11 cellular contexts compared by ENCODE assay signal in the genomic region with DNA sequence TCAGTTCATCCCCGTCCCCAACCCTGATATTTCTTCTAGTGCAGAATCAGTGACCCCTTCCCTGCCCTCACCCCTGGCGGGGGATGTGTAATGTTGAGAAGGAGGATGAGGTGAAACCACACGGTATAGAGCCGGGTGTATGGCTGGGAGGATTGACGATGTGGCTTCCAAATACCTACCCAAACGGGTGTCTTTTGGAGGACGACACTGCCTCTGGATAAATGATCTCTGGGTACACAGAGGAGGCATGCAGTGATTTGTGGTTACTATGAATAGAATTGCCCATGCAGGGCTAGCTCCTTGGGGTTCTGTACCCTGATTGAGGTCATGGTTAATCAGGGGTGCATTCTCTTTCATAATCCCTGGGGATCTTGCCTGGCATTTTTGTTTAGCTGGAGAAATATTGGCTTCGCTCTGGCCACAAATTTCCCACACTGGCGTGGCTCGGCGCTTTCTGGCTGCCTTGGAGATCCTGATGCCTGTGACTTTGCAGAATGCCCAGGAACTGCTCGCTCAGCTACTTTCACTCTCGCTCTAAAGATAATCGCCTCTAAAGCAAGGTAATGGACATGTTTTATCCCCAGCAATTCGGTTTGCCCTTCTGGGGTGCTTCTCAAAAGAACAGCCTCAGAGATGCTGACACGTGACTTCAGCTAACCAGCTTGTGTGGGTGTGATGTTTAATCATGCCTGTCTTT.
DNase-seq lines count a peak whose midpoint lies in the region; ATAC-seq, FAIRE-seq and TF ChIP-seq lines count a peak whose summit lies in the region.
"Had no signal": no experiment of that assay in that cellular context is flagged by ENCODE, and none has a peak within 500 bp of the region (broad histone marks: within the 10 kb centered on the region; RNA-seq: fewer than 3 reads in every experiment).

No MANE protein-coding gene starts in this region.

- BruUV-seq in OCI-LY7 (replicated peaks; lab: Mats Ljungman, UMichigan) = no TSS peak

- TF ChIP-seq POLR2A in GM12892 (IDR thresholded peaks at IDR 0.05; ENCODE audit: low read depth, low read length) (no peak), esophagus squamous epithelium (IDR thresholded peaks at IDR 0.05) (no peak), esophagus muscularis mucosa (IDR thresholded peaks at IDR 0.05; ENCODE audit: low read depth) (no peak)

- POLR2A ChIA-PET in OCI-LY7 (lab: Charles Lee) = interaction anchor here (0.9 to 1.0 kb wide), 2 partner anchors 40 to 61 kb away, joined by 3 to 4 read pairs; no protein-coding TSS in a partner anchor

- DNase-seq in GM12892 (ENCODE audit: insufficient read length) (no peak), OCI-LY7 (ENCODE audit: low spot score) (no peak), esophagus squamous epithelium (lab: John Stamatoyannopoulos, UW) (no peak), osteoblast (ENCODE audit: insufficient read length, low spot score, missing footprints) (no peak), activated gamma-delta T cell treated with Interleukin-2 at 50 U/mL for 16 hours (no peak), dermis blood vessel endothelial cell (no peak), esophagus muscularis mucosa (ENCODE audit: extremely low spot score) (no peak)
- no peak for DNase-seq in activated naive CD8-positive, alpha-beta T cell treated with anti-CD3 and anti-CD28 coated beads, Interleukin-2, amount 50 U/mL, for 24 hours
- DNase-seq: foreskin fibroblast, NCI-H2171 treated with DMSO at 0.1 percent for 48 hours had no signal

- H3K9me2 ChIP-seq in OCI-LY7 (ENCODE audit: insufficient read depth, low read length) = no peaks in the 10 kb centered on the region

- CTCF ChIA-PET in OCI-LY7 (lab: Charles Lee; ENCODE audit: unreplicated experiment) = no interaction called here

- intact Hi-C loops in OCI-LY7 (cut with micrococcal nuclease; ENCODE audit: unreplicated experiment) = no loop called here
- intact Hi-C loops in esophagus squamous epithelium (cut with DNase I) = no loop called here
- intact Hi-C loops in esophagus muscularis mucosa (cut with DNase I) = no loop called here

- H4K20me1 ChIP-seq in OCI-LY7 (ENCODE audit: insufficient read depth, low read length) (no peaks in the 10 kb centered on the region), osteoblast (ENCODE audit: insufficient read depth, low read length) (no peaks in the 10 kb centered on the region)

- TF ChIP-seq EP300 in esophagus muscularis mucosa (IDR thresholded peaks at IDR 0.05) = no peak

- peaks cover 2% of the 10 kb centered on the region for H3K4me1 Mint-ChIP-seq in activated naive CD8-positive, alpha-beta T cell treated with anti-CD3 and anti-CD28 coated beads, Interleukin-2, amount 50 U/mL, for 24 hours

- no peaks in the 10 kb centered on the region for H3K9me3 ChIP-seq in OCI-LY7 (ENCODE audit: low read length)
- no peaks in the 10 kb centered on the region for H3K9me3 ChIP-seq in esophagus squamous epithelium
- no peaks in the 10 kb centered on the region for H3K9me3 ChIP-seq in osteoblast (ENCODE audit: low read depth, low read length)
- H3K9me3 ChIP-seq in esophagus muscularis mucosa = no peaks in the 10 kb centered on the region

- peaks cover 35% of the 10 kb centered on the region for H3K27me3 Mint-ChIP-seq in activated naive CD8-positive, alpha-beta T cell treated with anti-CD3 and anti-CD28 coated beads, Interleukin-2, amount 50 U/mL, for 24 hours

- peaks cover 8% of the 10 kb centered on the region for H3K4me1 ChIP-seq in OCI-LY7 (ENCODE audit: insufficient read depth, low read length, poor library complexity, severe bottlenecking)
- peaks cover 0 to 6% (median 0%) of the 10 kb centered on the region in 3 donors for H3K4me1 ChIP-seq in esophagus squamous epithelium
- peaks cover 7% of the 10 kb centered on the region for H3K4me1 ChIP-seq in osteoblast (ENCODE audit: insufficient read depth, low read length)
- peaks cover 0 to 22% (median 0%) of the 10 kb centered on the region in 4 donors for H3K4me1 ChIP-seq in esophagus muscularis mucosa

- WGBS in esophagus squamous epithelium, 2 donors = 50 to 58% methylated on average over 14 to 16 of the region's 16 CpGs
- 75% methylated on average over 16 of the region's 16 CpGs for WGBS in esophagus muscularis mucosa

- no peaks in the 10 kb centered on the region for H3K79me2 ChIP-seq in OCI-LY7 (ENCODE audit: insufficient read depth, low read depth, low read length)
- H3K79me2 ChIP-seq in osteoblast (ENCODE audit: insufficient read depth, low read length) = no peaks in the 10 kb centered on the region

- no peak overlapping the region for H3K27ac Mint-ChIP-seq in activated naive CD8-positive, alpha-beta T cell treated with anti-CD3 and anti-CD28 coated beads, Interleukin-2, amount 50 U/mL, for 24 hours

- peak overlapping the region; percentile 27 for H3K4me3 ChIP-seq in OCI-LY7 (ENCODE audit: low read depth, low read length, poor library complexity, severe bottlenecking)
- H3K4me3 ChIP-seq in esophagus squamous epithelium = peak overlapping the region in 3 of 4 donors; percentile 5 to 36 (median 11)
- H3K4me3 ChIP-seq in osteoblast (ENCODE audit: insufficient read depth, low read length) = peak overlapping the region; percentile 68
- peak overlapping the region in 1 of 4 donors; percentile 13 for H3K4me3 ChIP-seq in esophagus muscularis mucosa
- H3K4me3 ChIP-seq: smooth muscle cell had no signal

- H3K4me3 Mint-ChIP-seq in activated naive CD8-positive, alpha-beta T cell treated with anti-CD3 and anti-CD28 coated beads, Interleukin-2, amount 50 U/mL, for 24 hours = no peak overlapping the region

- H3K27me3 ChIP-seq in esophagus squamous epithelium (peaks cover 0 to 27% (median 0%) of the 10 kb centered on the region in 4 donors), osteoblast (ENCODE audit: insufficient read depth, low read length) (peaks cover 35% of the 10 kb centered on the region), esophagus muscularis mucosa (no peaks in the 10 kb centered on the region)

- TF ChIP-seq CTCF in OCI-LY7 (conservative IDR thresholded peaks at IDR 0.05; ENCODE audit: low read length) (no peak), esophagus squamous epithelium (IDR thresholded peaks at IDR 0.05) (no peak), osteoblast (IDR thresholded peaks at IDR 0.05; ENCODE audit: extremely low read depth, low read depth, low read length) (no peak), esophagus muscularis mucosa (IDR thresholded peaks at IDR 0.05) (no peak)

- H3K36me3 ChIP-seq in OCI-LY7 (ENCODE audit: insufficient read depth, low read length) (no peaks in the 10 kb centered on the region), esophagus squamous epithelium (no peaks in the 10 kb centered on the region), osteoblast (ENCODE audit: insufficient read depth, low read length) (no peaks in the 10 kb centered on the region), esophagus muscularis mucosa (no peaks in the 10 kb centered on the region)

- no peak overlapping the region for H3K27ac ChIP-seq in OCI-LY7 (ENCODE audit: low read depth, low read length, poor library complexity, severe bottlenecking)
- no peak overlapping the region for H3K27ac ChIP-seq in esophagus squamous epithelium
- H3K27ac ChIP-seq in osteoblast (ENCODE audit: low read depth, low read length) = no peak overlapping the region
- H3K27ac ChIP-seq in esophagus muscularis mucosa (replicated peaks in 1 of 4) = no peak overlapping the region

- H2AFZ ChIP-seq in OCI-LY7 (ENCODE audit: low read length) (peak overlapping the region; percentile 38; the same call in 1 of the 2 replicates), osteoblast (ENCODE audit: low read length) (peak overlapping the region; percentile 74)

- peak; percentile 48 for FAIRE-seq in GM12892 (lab: Jason Lieb, UNC)

- H3K4me2 ChIP-seq in OCI-LY7 (ENCODE audit: low read length) = peak overlapping the region; percentile 34
- H3K4me2 ChIP-seq in osteoblast (ENCODE audit: insufficient read depth, low read length) = peak overlapping the region; percentile 82
- H3K4me2 ChIP-seq: smooth muscle cell had no signal

- ATAC-seq in activated naive CD8-positive, alpha-beta T cell treated with anti-CD3 and anti-CD28 coated beads, Interleukin-2, amount 50 U/mL, for 24 hours = no peak

- no peaks in the 10 kb centered on the region for H3K36me3 Mint-ChIP-seq in activated naive CD8-positive, alpha-beta T cell treated with anti-CD3 and anti-CD28 coated beads, Interleukin-2, amount 50 U/mL, for 24 hours (ENCODE audit: low read depth)

- no peaks in the 10 kb centered on the region for H3K9me3 Mint-ChIP-seq in activated naive CD8-positive, alpha-beta T cell treated with anti-CD3 and anti-CD28 coated beads, Interleukin-2, amount 50 U/mL, for 24 hours
